1 cellular context compared by ENCODE assay signal in the genomic region with DNA sequence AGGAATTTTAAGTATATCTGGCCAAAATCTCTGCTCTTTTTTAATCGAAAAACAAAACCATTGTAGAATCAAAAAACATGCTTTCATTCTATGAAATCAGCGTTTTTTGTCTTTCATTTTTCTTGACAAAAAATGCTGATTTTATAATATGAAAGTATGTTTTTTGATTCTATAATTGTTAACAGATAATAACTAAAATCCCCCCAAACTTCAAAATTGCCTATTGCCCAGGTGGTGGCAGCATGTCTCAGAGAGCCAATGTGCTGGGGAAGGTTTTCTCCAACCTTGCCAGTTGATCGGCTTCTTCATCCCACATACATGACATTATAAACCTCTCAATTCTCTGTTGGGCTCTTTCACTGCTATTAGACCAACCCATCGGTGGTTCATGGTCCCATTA.
TF ChIP-seq lines count a peak whose summit lies in the region.

No MANE protein-coding gene starts in this region.

TF ChIP-seq in GM23338, 12 proteins besides CTCF, POLR2A, EP300 and RAD21 (continued from another document):
- TF ChIP-seq, protein P1, sequence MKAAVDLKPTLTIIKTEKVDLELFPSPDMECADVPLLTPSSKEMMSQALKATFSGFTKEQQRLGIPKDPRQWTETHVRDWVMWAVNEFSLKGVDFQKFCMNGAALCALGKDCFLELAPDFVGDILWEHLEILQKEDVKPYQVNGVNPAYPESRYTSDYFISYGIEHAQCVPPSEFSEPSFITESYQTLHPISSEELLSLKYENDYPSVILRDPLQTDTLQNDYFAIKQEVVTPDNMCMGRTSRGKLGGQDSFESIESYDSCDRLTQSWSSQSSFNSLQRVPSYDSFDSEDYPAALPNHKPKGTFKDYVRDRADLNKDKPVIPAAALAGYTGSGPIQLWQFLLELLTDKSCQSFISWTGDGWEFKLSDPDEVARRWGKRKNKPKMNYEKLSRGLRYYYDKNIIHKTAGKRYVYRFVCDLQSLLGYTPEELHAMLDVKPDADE (IDR thresholded peaks at IDR 0.05) = no peak
TF ChIP-seq in GM23338: peak in this region for 0.
